ENCODE assay signal across 20 cellular contexts in genomic region chr7:98907570-98907969, GRCh38. TPM values are rescaled to one million over a fixed set of nuclear protein-coding genes. Genes with fewer than 3 reads are reported as not detected.
"Had no signal": no experiment of that assay in that cellular context is flagged by ENCODE, and none has a peak within 500 bp of the region (broad histone marks: within the 10 kb centered on the region; RNA-seq: fewer than 3 reads in every experiment).

No MANE protein-coding gene starts in this region.

- ATAC-seq: esophagus mucosa, gastrocnemius medialis, heart right ventricle, left cardiac atrium, natural killer cell, sciatic nerve, upper lobe of right lung had no signal

- H3K27me3 ChIP-seq: ascending aorta, gastrocnemius medialis, heart right ventricle, upper lobe of right lung had no signal

- H3K9me3 ChIP-seq: ascending aorta, gastrocnemius medialis, heart right ventricle, upper lobe of right lung had no signal

- H3K4me1 ChIP-seq: ascending aorta, upper lobe of right lung had no signal

- H3K27me3 Mint-ChIP-seq: activated CD4-positive, alpha-beta memory T cell treated with anti-CD3 and anti-CD28 coated beads, Interleukin-2, amount 10 ng/mL, durations not matched to agents 7 days and 5 days; central memory CD8-positive, alpha-beta T cell had no signal

- H3K27ac Mint-ChIP-seq: activated CD4-positive, alpha-beta memory T cell treated with anti-CD3 and anti-CD28 coated beads, Interleukin-2, amount 10 ng/mL, durations not matched to agents 7 days and 5 days had no signal

- H3K4me3 Mint-ChIP-seq: activated CD4-positive, alpha-beta memory T cell treated with anti-CD3 and anti-CD28 coated beads, Interleukin-2, amount 10 ng/mL, durations not matched to agents 7 days and 5 days; central memory CD8-positive, alpha-beta T cell; natural killer cell had no signal

- H3K4me1 Mint-ChIP-seq: activated CD4-positive, alpha-beta memory T cell treated with anti-CD3 and anti-CD28 coated beads, Interleukin-2, amount 10 ng/mL, durations not matched to agents 7 days and 5 days; natural killer cell had no signal

- H3K4me2 ChIP-seq: smooth muscle cell had no signal

- H3K27ac ChIP-seq: ascending aorta, coronary artery, gastrocnemius medialis, heart right ventricle, upper lobe of right lung had no signal

- H3K9me3 Mint-ChIP-seq: activated CD4-positive, alpha-beta memory T cell treated with anti-CD3 and anti-CD28 coated beads, Interleukin-2, amount 10 ng/mL, durations not matched to agents 7 days and 5 days; central memory CD8-positive, alpha-beta T cell; natural killer cell had no signal

- DNase-seq: activated CD4-positive, alpha-beta memory T cell treated with anti-CD3 and anti-CD28 coated beads, Interleukin-2, amount 10 ng/mL, durations not matched to agents 7 days and 5 days; activated CD4-positive, alpha-beta T cell treated with anti-CD3 and anti-CD28 coated beads for 48 hours; activated effector memory CD4-positive, alpha-beta T cell treated with anti-CD3 and anti-CD28 coated beads, Interleukin-2, amount 50 U/mL, for 16 hours; activated naive CD4-positive, alpha-beta T cell treated with anti-CD3 and anti-CD28 coated beads, Interleukin-2, amount 50 U/mL, for 16 hours; activated T-cell treated with anti-CD3 and anti-CD28 coated beads, Interleukin-2, amount 50 U/mL, for 48 hours; gastrocnemius medialis; heart right ventricle; left cardiac atrium; natural killer cell; nucleus accumbens; stimulated activated naive CD4-positive, alpha-beta T cell; upper lobe of right lung had no signal

- H3K4me3 ChIP-seq: ascending aorta, coronary artery, gastrocnemius medialis, heart right ventricle, smooth muscle cell, upper lobe of right lung had no signal

- FAIRE-seq: islet of Langerhans had no signal

RNA-seq across cellular contexts. Expression of gene TMEM130, which starts 37.8 kb away (rescaled TPM):
- total RNA-seq: activated CD4-positive, alpha-beta memory T cell treated with anti-CD3 and anti-CD28 coated beads, Interleukin-2, amount 10 ng/mL, durations not matched to agents 7 days and 5 days; esophagus mucosa; gastrocnemius medialis; natural killer cell; T-helper 2 cell treated with Interferon-gamma antibody and Interleukin-4, amounts not matched to agents 100 ng/mL and 5 ng/mL, for 36 hours had no signal
